29 cellular contexts compared by ENCODE assay signal in genomic region chr11:57979532-57980079, GRCh38. TPM values are rescaled to one million over a fixed set of nuclear protein-coding genes. Genes with fewer than 3 reads are reported as not detected.
"Had no signal": no experiment of that assay in that cellular context is flagged by ENCODE, and none has a peak within 500 bp of the region (broad histone marks: within the 10 kb centered on the region; RNA-seq: fewer than 3 reads in every experiment).

No MANE protein-coding gene starts in this region.

- H3K4me3 ChIP-seq: breast epithelium had no signal

- DNase-seq: activated CD4-positive, alpha-beta memory T cell treated with anti-CD3 and anti-CD28 coated beads, Interleukin-2, amount 10 ng/mL, durations not matched to agents 7 days and 5 days; activated CD4-positive, alpha-beta T cell treated with anti-CD3 and anti-CD28 coated beads for 36 hours; activated CD4-positive, alpha-beta T cell treated with anti-CD3 and anti-CD28 coated beads, Interleukin-2, amount 50 U/mL, for 1 hour; activated gamma-delta T cell; activated naive CD4-positive, alpha-beta T cell treated with anti-CD3 and anti-CD28 coated beads, Interleukin-2, amount 10 ng/mL, durations not matched to agents 7 days and 5 days; activated naive CD8-positive, alpha-beta T cell treated with anti-CD3 and anti-CD28 coated beads for 36 hours; activated T-cell treated with anti-CD3 and anti-CD28 coated beads for 4 hours; activated T-cell treated with anti-CD3 and anti-CD28 coated beads, Interleukin-2, amount 50 U/mL, for 48 hours; caudate nucleus; NCI-H1092; NCI-H1417; NCI-H2029 treated with DMSO at 0.1 percent for 48 hours; NCI-H345; NCI-H510A; NCI-H69; PC-3; SHP77 treated with DMSO at 0.1 percent for 48 hours; T-helper 17 cell; T1000 had no signal

- H3K36me3 ChIP-seq: breast epithelium had no signal

- H3K4me3 Mint-ChIP-seq: activated CD4-positive, alpha-beta memory T cell treated with anti-CD3 and anti-CD28 coated beads, Interleukin-2, amount 10 ng/mL, durations not matched to agents 7 days and 5 days; activated CD4-positive, alpha-beta T cell treated with anti-CD3 and anti-CD28 coated beads for 36 hours; activated naive CD4-positive, alpha-beta T cell treated with anti-CD3 and anti-CD28 coated beads, Interleukin-2, amount 10 ng/mL, durations not matched to agents 7 days and 5 days; activated naive CD8-positive, alpha-beta T cell treated with anti-CD3 and anti-CD28 coated beads for 36 hours; activated T-helper 17 cell treated with anti-CD3 and anti-CD28 coated beads, Interleukin-2, amount 50 U/mL, for 72 hours; T-helper 17 cell had no signal

- H3K9ac ChIP-seq: KMS-11 had no signal

- H3K4me1 ChIP-seq: breast epithelium had no signal

- H3K27ac Mint-ChIP-seq: activated CD4-positive, alpha-beta memory T cell treated with anti-CD3 and anti-CD28 coated beads, Interleukin-2, amount 10 ng/mL, durations not matched to agents 7 days and 5 days; activated CD4-positive, alpha-beta T cell treated with anti-CD3 and anti-CD28 coated beads for 36 hours; activated naive CD4-positive, alpha-beta T cell treated with anti-CD3 and anti-CD28 coated beads, Interleukin-2, amount 10 ng/mL, durations not matched to agents 7 days and 5 days; activated naive CD8-positive, alpha-beta T cell treated with anti-CD3 and anti-CD28 coated beads for 36 hours; activated T-helper 17 cell treated with anti-CD3 and anti-CD28 coated beads, Interleukin-2, amount 50 U/mL, for 72 hours; T-helper 17 cell had no signal

- FAIRE-seq: RCC 7860 had no signal

- H3K27ac ChIP-seq: breast epithelium, KMS-11, VCaP had no signal

- H3K4me1 Mint-ChIP-seq: activated CD4-positive, alpha-beta memory T cell treated with anti-CD3 and anti-CD28 coated beads, Interleukin-2, amount 10 ng/mL, durations not matched to agents 7 days and 5 days; activated CD4-positive, alpha-beta T cell treated with anti-CD3 and anti-CD28 coated beads for 36 hours; activated naive CD4-positive, alpha-beta T cell treated with anti-CD3 and anti-CD28 coated beads, Interleukin-2, amount 10 ng/mL, durations not matched to agents 7 days and 5 days; activated naive CD8-positive, alpha-beta T cell treated with anti-CD3 and anti-CD28 coated beads for 36 hours; activated T-helper 17 cell treated with anti-CD3 and anti-CD28 coated beads, Interleukin-2, amount 50 U/mL, for 72 hours; T-helper 17 cell had no signal

- H3K4me2 ChIP-seq: KMS-11 had no signal

- ATAC-seq: activated CD4-positive, alpha-beta T cell treated with anti-CD3 and anti-CD28 coated beads for 36 hours; activated T-helper 17 cell treated with anti-CD3 and anti-CD28 coated beads, Interleukin-2, amount 50 U/mL, for 72 hours; PC-3; T-helper 17 cell had no signal

- H3K27me3 Mint-ChIP-seq: activated naive CD8-positive, alpha-beta T cell treated with anti-CD3 and anti-CD28 coated beads for 36 hours had no signal

- H3K36me3 Mint-ChIP-seq: activated naive CD4-positive, alpha-beta T cell treated with anti-CD3 and anti-CD28 coated beads, Interleukin-2, amount 10 ng/mL, durations not matched to agents 7 days and 5 days; activated naive CD8-positive, alpha-beta T cell treated with anti-CD3 and anti-CD28 coated beads for 36 hours had no signal

- H3K9me3 ChIP-seq: breast epithelium had no signal

- H3K9me3 Mint-ChIP-seq: activated CD4-positive, alpha-beta memory T cell treated with anti-CD3 and anti-CD28 coated beads, Interleukin-2, amount 10 ng/mL, durations not matched to agents 7 days and 5 days; activated naive CD4-positive, alpha-beta T cell treated with anti-CD3 and anti-CD28 coated beads, Interleukin-2, amount 10 ng/mL, durations not matched to agents 7 days and 5 days; activated T-helper 17 cell treated with anti-CD3 and anti-CD28 coated beads, Interleukin-2, amount 50 U/mL, for 72 hours had no signal

- H3K27me3 ChIP-seq: breast epithelium had no signal

RNA-seq across cellular contexts. Expression of gene OR9Q1, which starts 44.1 kb away (rescaled TPM):
- total RNA-seq: activated CD4-positive, alpha-beta memory T cell treated with anti-CD3 and anti-CD28 coated beads, Interleukin-2, amount 10 ng/mL, durations not matched to agents 7 days and 5 days; activated CD4-positive, alpha-beta T cell treated with anti-CD3 and anti-CD28 coated beads for 36 hours; activated CD8-positive, alpha-beta memory T cell treated with anti-CD3 and anti-CD28 coated beads for 36 hours; activated naive CD8-positive, alpha-beta T cell treated with anti-CD3 and anti-CD28 coated beads for 36 hours; breast epithelium; cerebellum; MCF 10A; PC-3; SK-MEL-5; T-helper 17 cell had no signal

RNA-seq across cellular contexts. Expression of gene OR6Q1, which starts 51.1 kb away (rescaled TPM):
- total RNA-seq: activated CD4-positive, alpha-beta memory T cell treated with anti-CD3 and anti-CD28 coated beads, Interleukin-2, amount 10 ng/mL, durations not matched to agents 7 days and 5 days; activated CD4-positive, alpha-beta T cell treated with anti-CD3 and anti-CD28 coated beads for 36 hours; activated CD8-positive, alpha-beta memory T cell treated with anti-CD3 and anti-CD28 coated beads for 36 hours; activated naive CD8-positive, alpha-beta T cell treated with anti-CD3 and anti-CD28 coated beads for 36 hours; breast epithelium; cerebellum; MCF 10A; PC-3; SK-MEL-5; T-helper 17 cell had no signal
- polyA plus RNA-seq: adipose tissue had no signal
